In the genomic region with DNA sequence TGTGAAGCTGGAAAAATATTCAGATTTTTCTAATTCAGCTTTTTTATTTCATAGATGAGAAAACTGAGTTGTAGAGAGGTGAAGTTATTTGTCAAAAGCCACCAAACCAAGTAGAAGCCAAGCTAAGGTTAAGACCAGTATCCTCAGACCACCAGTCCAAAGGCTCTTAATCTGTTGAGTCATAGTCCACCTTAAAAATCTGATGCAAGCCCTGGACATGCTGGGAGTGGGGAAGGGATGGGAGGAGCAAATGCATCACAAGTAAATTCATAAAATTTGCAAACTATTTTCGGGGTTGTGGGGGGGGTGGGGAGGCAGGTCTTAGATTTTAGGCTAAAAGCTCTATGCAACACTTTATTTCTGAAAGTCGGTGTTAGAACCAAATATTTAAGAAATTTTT, we compare ENCODE assay signal across 1 cellular context.
TF ChIP-seq lines count a peak whose summit lies in the region.

No MANE protein-coding gene starts in this region.

TF ChIP-seq in K562, 482 proteins besides CTCF, POLR2A, EP300 and RAD21 (continued from another document):
- TF ChIP-seq, protein P1, sequence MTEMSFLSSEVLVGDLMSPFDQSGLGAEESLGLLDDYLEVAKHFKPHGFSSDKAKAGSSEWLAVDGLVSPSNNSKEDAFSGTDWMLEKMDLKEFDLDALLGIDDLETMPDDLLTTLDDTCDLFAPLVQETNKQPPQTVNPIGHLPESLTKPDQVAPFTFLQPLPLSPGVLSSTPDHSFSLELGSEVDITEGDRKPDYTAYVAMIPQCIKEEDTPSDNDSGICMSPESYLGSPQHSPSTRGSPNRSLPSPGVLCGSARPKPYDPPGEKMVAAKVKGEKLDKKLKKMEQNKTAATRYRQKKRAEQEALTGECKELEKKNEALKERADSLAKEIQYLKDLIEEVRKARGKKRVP (CRISPR knock-in tag; IDR thresholded peaks at IDR 0.05): peak; percentile 67
- TF ChIP-seq ZNF175 (CRISPR knock-in tag; IDR thresholded peaks at IDR 0.05; ENCODE audit: low read depth) (peak; percentile 37; the same call in 1 of the 2 replicates), MED1 (CRISPR knock-in tag; IDR thresholded peaks at IDR 0.05; ENCODE audit: borderline replicate concordance) (no peak), BACH1 (tag; IDR thresholded peaks at IDR 0.05) (no peak), SMARCC2 (IDR thresholded peaks at IDR 0.05; ENCODE audit: low read depth) (no peak), ERF (CRISPR knock-in tag; IDR thresholded peaks at IDR 0.05) (no peak), MAFG (tag; conservative IDR thresholded peaks at IDR 0.05) (0 out of 2 replicates have a peak, but pooled peaks have one; percentile 15), ETV5 (CRISPR knock-in tag; IDR thresholded peaks at IDR 0.05; ENCODE audit: low read depth) (no peak)
TF ChIP-seq in K562: peak in this region for 4.
